2 cellular contexts compared by ENCODE assay signal in genomic region chr20:62146019-62146755, GRCh38.
A peak's percentile ranks its signal among the peaks of the same experiment; 100 is the strongest.
TF ChIP-seq lines count a peak whose summit lies in the region.

No MANE protein-coding gene starts in this region.

TF ChIP-seq in HEK293, 187 proteins besides CTCF, POLR2A, EP300 and RAD21:
- TF ChIP-seq ZFP3 (tag by site-specific recombination; IDR thresholded peaks at IDR 0.05; ENCODE audit: low read depth) (peak; percentile 76), ZNF404 (tag by site-specific recombination; IDR thresholded peaks at IDR 0.05) (no peak)

TF ChIP-seq in K562, 482 proteins besides CTCF, POLR2A, EP300 and RAD21 (continues in another document):
- TF ChIP-seq MTA2 (IDR thresholded peaks at IDR 0.05; ENCODE audit: low read depth), result peak; percentile 54; the same call in 1 of the 2 replicates
- peak in 1 of 2 experiments; percentile 91; a peak in 2 of 4 replicates for TF ChIP-seq HDAC1 (IDR thresholded peaks at IDR 0.05)
- TF ChIP-seq ZNF583 (CRISPR knock-in tag; IDR thresholded peaks at IDR 0.05), result peak; percentile 73
- TF ChIP-seq, protein P1, sequence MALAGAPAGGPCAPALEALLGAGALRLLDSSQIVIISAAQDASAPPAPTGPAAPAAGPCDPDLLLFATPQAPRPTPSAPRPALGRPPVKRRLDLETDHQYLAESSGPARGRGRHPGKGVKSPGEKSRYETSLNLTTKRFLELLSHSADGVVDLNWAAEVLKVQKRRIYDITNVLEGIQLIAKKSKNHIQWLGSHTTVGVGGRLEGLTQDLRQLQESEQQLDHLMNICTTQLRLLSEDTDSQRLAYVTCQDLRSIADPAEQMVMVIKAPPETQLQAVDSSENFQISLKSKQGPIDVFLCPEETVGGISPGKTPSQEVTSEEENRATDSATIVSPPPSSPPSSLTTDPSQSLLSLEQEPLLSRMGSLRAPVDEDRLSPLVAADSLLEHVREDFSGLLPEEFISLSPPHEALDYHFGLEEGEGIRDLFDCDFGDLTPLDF (CRISPR knock-in tag; IDR thresholded peaks at IDR 0.05), result no peak
- peak; percentile 54 for TF ChIP-seq MEIS2 (IDR thresholded peaks at IDR 0.05; ENCODE audit: partially characterized antibody)
- peak; percentile 67; the same call in 1 of the 2 replicates for TF ChIP-seq ZNF384 (IDR thresholded peaks at IDR 0.05; ENCODE audit: low read depth, low read length)
- TF ChIP-seq CTBP1 (IDR thresholded peaks at IDR 0.05; ENCODE audit: borderline replicate concordance), result peak; percentile 88
- no peak; the same call in 1 of the 2 replicates for TF ChIP-seq EP400 (IDR thresholded peaks at IDR 0.05)
- TF ChIP-seq USF2 (CRISPR knock-in tag; IDR thresholded peaks at IDR 0.05), result peak; percentile 92
- peak; percentile 90 for TF ChIP-seq LEF1 (IDR thresholded peaks at IDR 0.05)
- TF ChIP-seq ZBTB2 (IDR thresholded peaks at IDR 0.05), result 0 out of 2 replicates have a peak, but pooled peaks have one; percentile 38
- TF ChIP-seq, protein P2, sequence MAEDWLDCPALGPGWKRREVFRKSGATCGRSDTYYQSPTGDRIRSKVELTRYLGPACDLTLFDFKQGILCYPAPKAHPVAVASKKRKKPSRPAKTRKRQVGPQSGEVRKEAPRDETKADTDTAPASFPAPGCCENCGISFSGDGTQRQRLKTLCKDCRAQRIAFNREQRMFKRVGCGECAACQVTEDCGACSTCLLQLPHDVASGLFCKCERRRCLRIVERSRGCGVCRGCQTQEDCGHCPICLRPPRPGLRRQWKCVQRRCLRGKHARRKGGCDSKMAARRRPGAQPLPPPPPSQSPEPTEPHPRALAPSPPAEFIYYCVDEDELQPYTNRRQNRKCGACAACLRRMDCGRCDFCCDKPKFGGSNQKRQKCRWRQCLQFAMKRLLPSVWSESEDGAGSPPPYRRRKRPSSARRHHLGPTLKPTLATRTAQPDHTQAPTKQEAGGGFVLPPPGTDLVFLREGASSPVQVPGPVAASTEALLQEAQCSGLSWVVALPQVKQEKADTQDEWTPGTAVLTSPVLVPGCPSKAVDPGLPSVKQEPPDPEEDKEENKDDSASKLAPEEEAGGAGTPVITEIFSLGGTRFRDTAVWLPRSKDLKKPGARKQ (CRISPR knock-in tag; IDR thresholded peaks at IDR 0.05), result no peak
- TF ChIP-seq, protein P3, sequence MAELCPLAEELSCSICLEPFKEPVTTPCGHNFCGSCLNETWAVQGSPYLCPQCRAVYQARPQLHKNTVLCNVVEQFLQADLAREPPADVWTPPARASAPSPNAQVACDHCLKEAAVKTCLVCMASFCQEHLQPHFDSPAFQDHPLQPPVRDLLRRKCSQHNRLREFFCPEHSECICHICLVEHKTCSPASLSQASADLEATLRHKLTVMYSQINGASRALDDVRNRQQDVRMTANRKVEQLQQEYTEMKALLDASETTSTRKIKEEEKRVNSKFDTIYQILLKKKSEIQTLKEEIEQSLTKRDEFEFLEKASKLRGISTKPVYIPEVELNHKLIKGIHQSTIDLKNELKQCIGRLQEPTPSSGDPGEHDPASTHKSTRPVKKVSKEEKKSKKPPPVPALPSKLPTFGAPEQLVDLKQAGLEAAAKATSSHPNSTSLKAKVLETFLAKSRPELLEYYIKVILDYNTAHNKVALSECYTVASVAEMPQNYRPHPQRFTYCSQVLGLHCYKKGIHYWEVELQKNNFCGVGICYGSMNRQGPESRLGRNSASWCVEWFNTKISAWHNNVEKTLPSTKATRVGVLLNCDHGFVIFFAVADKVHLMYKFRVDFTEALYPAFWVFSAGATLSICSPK (IDR thresholded peaks at IDR 0.05; ENCODE audit: borderline replicate concordance), result no peak
- TF ChIP-seq KLF16 (IDR thresholded peaks at IDR 0.05), result no peak
- TF ChIP-seq ZNF696 (CRISPR knock-in tag; conservative IDR thresholded peaks at IDR 0.05), result no peak
- peak; percentile 37; the same call in 1 of the 2 replicates for TF ChIP-seq ZNF134 (CRISPR knock-in tag; conservative IDR thresholded peaks at IDR 0.05)
- peak; percentile 99 for TF ChIP-seq CXXC5 (CRISPR knock-in tag; IDR thresholded peaks at IDR 0.05)
- TF ChIP-seq, protein P4, sequence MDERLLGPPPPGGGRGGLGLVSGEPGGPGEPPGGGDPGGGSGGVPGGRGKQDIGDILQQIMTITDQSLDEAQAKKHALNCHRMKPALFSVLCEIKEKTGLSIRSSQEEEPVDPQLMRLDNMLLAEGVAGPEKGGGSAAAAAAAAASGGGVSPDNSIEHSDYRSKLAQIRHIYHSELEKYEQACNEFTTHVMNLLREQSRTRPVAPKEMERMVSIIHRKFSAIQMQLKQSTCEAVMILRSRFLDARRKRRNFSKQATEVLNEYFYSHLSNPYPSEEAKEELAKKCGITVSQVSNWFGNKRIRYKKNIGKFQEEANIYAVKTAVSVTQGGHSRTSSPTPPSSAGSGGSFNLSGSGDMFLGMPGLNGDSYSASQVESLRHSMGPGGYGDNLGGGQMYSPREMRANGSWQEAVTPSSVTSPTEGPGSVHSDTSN (CRISPR knock-in tag; IDR thresholded peaks at IDR 0.05; ENCODE audit: low read depth), result no peak
- TF ChIP-seq, protein P4 (tag; conservative IDR thresholded peaks at IDR 0.05; ENCODE audit: low read depth), result peak; percentile 57; the same call in 1 of the 2 replicates
- peak; percentile 51 for TF ChIP-seq TAL1 (IDR thresholded peaks at IDR 0.05)
- TF ChIP-seq, protein P5, sequence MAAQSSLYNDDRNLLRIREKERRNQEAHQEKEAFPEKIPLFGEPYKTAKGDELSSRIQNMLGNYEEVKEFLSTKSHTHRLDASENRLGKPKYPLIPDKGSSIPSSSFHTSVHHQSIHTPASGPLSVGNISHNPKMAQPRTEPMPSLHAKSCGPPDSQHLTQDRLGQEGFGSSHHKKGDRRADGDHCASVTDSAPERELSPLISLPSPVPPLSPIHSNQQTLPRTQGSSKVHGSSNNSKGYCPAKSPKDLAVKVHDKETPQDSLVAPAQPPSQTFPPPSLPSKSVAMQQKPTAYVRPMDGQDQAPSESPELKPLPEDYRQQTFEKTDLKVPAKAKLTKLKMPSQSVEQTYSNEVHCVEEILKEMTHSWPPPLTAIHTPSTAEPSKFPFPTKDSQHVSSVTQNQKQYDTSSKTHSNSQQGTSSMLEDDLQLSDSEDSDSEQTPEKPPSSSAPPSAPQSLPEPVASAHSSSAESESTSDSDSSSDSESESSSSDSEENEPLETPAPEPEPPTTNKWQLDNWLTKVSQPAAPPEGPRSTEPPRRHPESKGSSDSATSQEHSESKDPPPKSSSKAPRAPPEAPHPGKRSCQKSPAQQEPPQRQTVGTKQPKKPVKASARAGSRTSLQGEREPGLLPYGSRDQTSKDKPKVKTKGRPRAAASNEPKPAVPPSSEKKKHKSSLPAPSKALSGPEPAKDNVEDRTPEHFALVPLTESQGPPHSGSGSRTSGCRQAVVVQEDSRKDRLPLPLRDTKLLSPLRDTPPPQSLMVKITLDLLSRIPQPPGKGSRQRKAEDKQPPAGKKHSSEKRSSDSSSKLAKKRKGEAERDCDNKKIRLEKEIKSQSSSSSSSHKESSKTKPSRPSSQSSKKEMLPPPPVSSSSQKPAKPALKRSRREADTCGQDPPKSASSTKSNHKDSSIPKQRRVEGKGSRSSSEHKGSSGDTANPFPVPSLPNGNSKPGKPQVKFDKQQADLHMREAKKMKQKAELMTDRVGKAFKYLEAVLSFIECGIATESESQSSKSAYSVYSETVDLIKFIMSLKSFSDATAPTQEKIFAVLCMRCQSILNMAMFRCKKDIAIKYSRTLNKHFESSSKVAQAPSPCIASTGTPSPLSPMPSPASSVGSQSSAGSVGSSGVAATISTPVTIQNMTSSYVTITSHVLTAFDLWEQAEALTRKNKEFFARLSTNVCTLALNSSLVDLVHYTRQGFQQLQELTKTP (IDR thresholded peaks at IDR 0.05; ENCODE audit: low read depth in 1 of 2, partially characterized antibody in 2 of 2), result peak in 1 of 2 experiments; percentile 74
- peak in 1 of 2 experiments; percentile 88; a peak in 2 of 4 replicates for TF ChIP-seq RCOR1 (IDR thresholded peaks at IDR 0.05; ENCODE audit: borderline replicate concordance in 1 of 2, low read depth in 2 of 2, low read length in 2 of 2)
- TF ChIP-seq ZBTB17 (CRISPR knock-in tag; IDR thresholded peaks at IDR 0.05), result 0 out of 2 replicates have a peak, but pooled peaks have one; percentile 46
- TF ChIP-seq, protein P6, sequence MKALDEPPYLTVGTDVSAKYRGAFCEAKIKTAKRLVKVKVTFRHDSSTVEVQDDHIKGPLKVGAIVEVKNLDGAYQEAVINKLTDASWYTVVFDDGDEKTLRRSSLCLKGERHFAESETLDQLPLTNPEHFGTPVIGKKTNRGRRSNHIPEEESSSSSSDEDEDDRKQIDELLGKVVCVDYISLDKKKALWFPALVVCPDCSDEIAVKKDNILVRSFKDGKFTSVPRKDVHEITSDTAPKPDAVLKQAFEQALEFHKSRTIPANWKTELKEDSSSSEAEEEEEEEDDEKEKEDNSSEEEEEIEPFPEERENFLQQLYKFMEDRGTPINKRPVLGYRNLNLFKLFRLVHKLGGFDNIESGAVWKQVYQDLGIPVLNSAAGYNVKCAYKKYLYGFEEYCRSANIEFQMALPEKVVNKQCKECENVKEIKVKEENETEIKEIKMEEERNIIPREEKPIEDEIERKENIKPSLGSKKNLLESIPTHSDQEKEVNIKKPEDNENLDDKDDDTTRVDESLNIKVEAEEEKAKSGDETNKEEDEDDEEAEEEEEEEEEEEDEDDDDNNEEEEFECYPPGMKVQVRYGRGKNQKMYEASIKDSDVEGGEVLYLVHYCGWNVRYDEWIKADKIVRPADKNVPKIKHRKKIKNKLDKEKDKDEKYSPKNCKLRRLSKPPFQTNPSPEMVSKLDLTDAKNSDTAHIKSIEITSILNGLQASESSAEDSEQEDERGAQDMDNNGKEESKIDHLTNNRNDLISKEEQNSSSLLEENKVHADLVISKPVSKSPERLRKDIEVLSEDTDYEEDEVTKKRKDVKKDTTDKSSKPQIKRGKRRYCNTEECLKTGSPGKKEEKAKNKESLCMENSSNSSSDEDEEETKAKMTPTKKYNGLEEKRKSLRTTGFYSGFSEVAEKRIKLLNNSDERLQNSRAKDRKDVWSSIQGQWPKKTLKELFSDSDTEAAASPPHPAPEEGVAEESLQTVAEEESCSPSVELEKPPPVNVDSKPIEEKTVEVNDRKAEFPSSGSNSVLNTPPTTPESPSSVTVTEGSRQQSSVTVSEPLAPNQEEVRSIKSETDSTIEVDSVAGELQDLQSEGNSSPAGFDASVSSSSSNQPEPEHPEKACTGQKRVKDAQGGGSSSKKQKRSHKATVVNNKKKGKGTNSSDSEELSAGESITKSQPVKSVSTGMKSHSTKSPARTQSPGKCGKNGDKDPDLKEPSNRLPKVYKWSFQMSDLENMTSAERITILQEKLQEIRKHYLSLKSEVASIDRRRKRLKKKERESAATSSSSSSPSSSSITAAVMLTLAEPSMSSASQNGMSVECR (CRISPR knock-in tag; IDR thresholded peaks at IDR 0.05), result peak; percentile 74
- no peak for TF ChIP-seq ZNF75A (CRISPR knock-in tag; IDR thresholded peaks at IDR 0.05)
- no peak for TF ChIP-seq ZNF121 (CRISPR knock-in tag; conservative IDR thresholded peaks at IDR 0.05)
- TF ChIP-seq, protein P7, sequence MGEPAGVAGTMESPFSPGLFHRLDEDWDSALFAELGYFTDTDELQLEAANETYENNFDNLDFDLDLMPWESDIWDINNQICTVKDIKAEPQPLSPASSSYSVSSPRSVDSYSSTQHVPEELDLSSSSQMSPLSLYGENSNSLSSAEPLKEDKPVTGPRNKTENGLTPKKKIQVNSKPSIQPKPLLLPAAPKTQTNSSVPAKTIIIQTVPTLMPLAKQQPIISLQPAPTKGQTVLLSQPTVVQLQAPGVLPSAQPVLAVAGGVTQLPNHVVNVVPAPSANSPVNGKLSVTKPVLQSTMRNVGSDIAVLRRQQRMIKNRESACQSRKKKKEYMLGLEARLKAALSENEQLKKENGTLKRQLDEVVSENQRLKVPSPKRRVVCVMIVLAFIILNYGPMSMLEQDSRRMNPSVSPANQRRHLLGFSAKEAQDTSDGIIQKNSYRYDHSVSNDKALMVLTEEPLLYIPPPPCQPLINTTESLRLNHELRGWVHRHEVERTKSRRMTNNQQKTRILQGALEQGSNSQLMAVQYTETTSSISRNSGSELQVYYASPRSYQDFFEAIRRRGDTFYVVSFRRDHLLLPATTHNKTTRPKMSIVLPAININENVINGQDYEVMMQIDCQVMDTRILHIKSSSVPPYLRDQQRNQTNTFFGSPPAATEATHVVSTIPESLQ (CRISPR knock-in tag; IDR thresholded peaks at IDR 0.05), result peak; percentile 29; the same call in 1 of the 2 replicates
- no peak for TF ChIP-seq ZNF174 (CRISPR knock-in tag; IDR thresholded peaks at IDR 0.05)
- no peak for TF ChIP-seq CC2D1A (IDR thresholded peaks at IDR 0.05)
- TF ChIP-seq MXI1 (IDR thresholded peaks at IDR 0.05; ENCODE audit: low read depth, low read length), result peak; percentile 62
- TF ChIP-seq PURB (CRISPR knock-in tag; IDR thresholded peaks at IDR 0.05; ENCODE audit: low read depth), result no peak
- TF ChIP-seq, protein P8, sequence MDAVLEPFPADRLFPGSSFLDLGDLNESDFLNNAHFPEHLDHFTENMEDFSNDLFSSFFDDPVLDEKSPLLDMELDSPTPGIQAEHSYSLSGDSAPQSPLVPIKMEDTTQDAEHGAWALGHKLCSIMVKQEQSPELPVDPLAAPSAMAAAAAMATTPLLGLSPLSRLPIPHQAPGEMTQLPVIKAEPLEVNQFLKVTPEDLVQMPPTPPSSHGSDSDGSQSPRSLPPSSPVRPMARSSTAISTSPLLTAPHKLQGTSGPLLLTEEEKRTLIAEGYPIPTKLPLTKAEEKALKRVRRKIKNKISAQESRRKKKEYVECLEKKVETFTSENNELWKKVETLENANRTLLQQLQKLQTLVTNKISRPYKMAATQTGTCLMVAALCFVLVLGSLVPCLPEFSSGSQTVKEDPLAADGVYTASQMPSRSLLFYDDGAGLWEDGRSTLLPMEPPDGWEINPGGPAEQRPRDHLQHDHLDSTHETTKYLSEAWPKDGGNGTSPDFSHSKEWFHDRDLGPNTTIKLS (IDR thresholded peaks at IDR 0.05; ENCODE audit: borderline replicate concordance, low read depth), result 0 out of 2 replicates have a peak, but pooled peaks have one; percentile 43
- TF ChIP-seq CBFA2T2 (conservative IDR thresholded peaks at IDR 0.05), result peak; percentile 86
- TF ChIP-seq ESRRB (CRISPR knock-in tag; IDR thresholded peaks at IDR 0.05; ENCODE audit: borderline replicate concordance), result no peak
